Comparison of ENCODE assay signal across 1 cellular context in genomic region chr7:155228459-155228845, GRCh38.
TF ChIP-seq lines count a peak whose summit lies in the region.

No MANE protein-coding gene starts in this region.

TF ChIP-seq in H1, 55 proteins besides CTCF, POLR2A, EP300 and RAD21 (continued from another document):
- TF ChIP-seq CBX8 (IDR thresholded peaks at IDR 0.05; ENCODE audit: borderline replicate concordance, low read depth, low read length): no peak
- TF ChIP-seq EZH2 (IDR thresholded peaks at IDR 0.05; ENCODE audit: low read depth, low read length, severe bottlenecking): no peak
- no peak for TF ChIP-seq ATF2 (IDR thresholded peaks at IDR 0.05; ENCODE audit: low read length)
- TF ChIP-seq RFX5 (IDR thresholded peaks at IDR 0.05; ENCODE audit: borderline replicate concordance, low read depth, low read length): no peak
- TF ChIP-seq HDAC6 (IDR thresholded peaks at IDR 0.05; ENCODE audit: low read depth, low read length): no peak
- no peak for TF ChIP-seq JUND (IDR thresholded peaks at IDR 0.05; ENCODE audit: low read length)
- no peak for TF ChIP-seq GTF2F1 (IDR thresholded peaks at IDR 0.05; ENCODE audit: borderline replicate concordance, low read depth, low read length)
- TF ChIP-seq RXRA (IDR thresholded peaks at IDR 0.05; ENCODE audit: insufficient read depth, low read depth, low read length): no peak
- TF ChIP-seq SIX5 (IDR thresholded peaks at IDR 0.05; ENCODE audit: low read depth, low read length): no peak
- TF ChIP-seq SUZ12 (IDR thresholded peaks at IDR 0.05; ENCODE audit: low read length): no peak
- no peak for TF ChIP-seq NRF1 (IDR thresholded peaks at IDR 0.05; ENCODE audit: low read depth, low read length)
- TF ChIP-seq CHD1 (IDR thresholded peaks at IDR 0.05; ENCODE audit: low read depth, low read length): no peak
- no peak for TF ChIP-seq ZNF274 (IDR thresholded peaks at IDR 0.05; ENCODE audit: borderline replicate concordance, extremely low read depth, low read length)
- TF ChIP-seq BCL11A (IDR thresholded peaks at IDR 0.05; ENCODE audit: low read depth in 2 of 2, low read length in 2 of 2): no peak
